13 cellular contexts compared by ENCODE assay signal in genomic region chr9:93939589-93939988, GRCh38. TPM values are rescaled to one million over a fixed set of nuclear protein-coding genes. Genes with fewer than 3 reads are reported as not detected.
DNase-seq lines count a peak whose midpoint lies in the region; ATAC-seq, FAIRE-seq and TF ChIP-seq lines count a peak whose summit lies in the region.
"Not testable (repeated sequence)": the region's sequence is repeated elsewhere in the genome, so short reads cannot be mapped to it uniquely, and the experiment has no call there.
"Had no signal": no experiment of that assay in that cellular context is flagged by ENCODE, and none has a peak within 500 bp of the region (broad histone marks: within the 10 kb centered on the region; RNA-seq: fewer than 3 reads in every experiment).

No MANE protein-coding gene starts in this region.

- peaks cover 7 to 56% of the 10 kb centered on the region in 2 experiments for H3K27me3 ChIP-seq in K562 (ENCODE audit: control insufficient read depth in 2 of 2, insufficient read depth in 2 of 2, low read length in 2 of 2)
- H3K27me3 ChIP-seq in HepG2 (ENCODE audit: control insufficient read depth in 1 of 2, insufficient read depth in 2 of 2, low read length in 2 of 2), result peaks cover 14 to 58% of the 10 kb centered on the region in 2 experiments; a peak in 3 of 5 replicates

- not testable (repeated sequence) for TF ChIP-seq CTCF in A549 (IDR thresholded peaks at IDR 0.05); K562 (IDR thresholded peaks at IDR 0.05 in 2 of 3, conservative IDR thresholded peaks at IDR 0.05 in 1 of 3; ENCODE audit: insufficient read depth in 2 of 3, low read depth in 1 of 3, low read length in 3 of 3); HepG2 (CRISPR knock-in tag; IDR thresholded peaks at IDR 0.05)

- in situ Hi-C loops in K562 (cut with MboI); HepG2 (cut with HindIII; ENCODE audit: extremely low pct_ligation_motif_present, low pct_unique_long_range_greater_than_20kb): not testable (repeated sequence)

- not testable (repeated sequence) for H3K9ac ChIP-seq in K562 (ENCODE audit: insufficient read depth in 1 of 2, low read depth in 2 of 2, low read length in 2 of 2); HepG2 (ENCODE audit: insufficient read depth, low read depth, low read length)

- not testable (repeated sequence) for FAIRE-seq in A549 (lab: Jason Lieb, UNC); K562 (lab: Jason Lieb, UNC); HepG2 (lab: Jason Lieb, UNC)

- not testable (repeated sequence) for H3K27ac ChIP-seq in A549; K562 (ENCODE audit: extremely low read depth, low read depth, low read length); HepG2 (ENCODE audit: extremely low read length, insufficient read depth, low read length)

- not testable (repeated sequence) for H3K4me2 ChIP-seq in A549; K562 (ENCODE audit: insufficient read depth, low read length); HepG2 (ENCODE audit: low read depth, low read length)

- not testable (repeated sequence) for ATAC-seq in A549, K562, HepG2

- CTCF ChIA-PET in A549 (lab: Yijun Ruan, JAX), result interaction anchor here (1.3 kb wide), 2 partner anchors 9 to 274 kb away, joined by 3 read pairs; no protein-coding TSS in a partner anchor
- CTCF ChIA-PET in K562 (lab: Yijun Ruan, JAX; ENCODE audit: low intra/inter-chr PET ratio); HepG2 (lab: Yijun Ruan, JAX; ENCODE audit: low intra/inter-chr PET ratio, low total read pairs): not testable (repeated sequence)

- TF ChIP-seq POLR2A in A549 (IDR thresholded peaks at IDR 0.05; ENCODE audit: low read length); K562 (conservative IDR thresholded peaks at IDR 0.05); HepG2 (IDR thresholded peaks at IDR 0.05; ENCODE audit: insufficient read depth in 1 of 2, low read depth in 2 of 2, low read length in 2 of 2): not testable (repeated sequence)

- TF ChIP-seq EP300 in A549 (IDR thresholded peaks at IDR 0.05); K562 (IDR thresholded peaks at IDR 0.05; ENCODE audit: low read length); HepG2 (IDR thresholded peaks at IDR 0.05; ENCODE audit: low read depth in 2 of 2, low read length in 2 of 2); HepG2 (CRISPR knock-in tag; IDR thresholded peaks at IDR 0.05; ENCODE audit: borderline replicate concordance): not testable (repeated sequence)

- H3K4me1 ChIP-seq in A549; K562 (replicated peaks in 1 of 2; ENCODE audit: control insufficient read depth in 2 of 2, insufficient read depth in 2 of 2, low read length in 2 of 2); HepG2 (ENCODE audit: insufficient read depth, low read length): not testable (repeated sequence)

- not testable (repeated sequence) for H3K9me3 ChIP-seq in A549; K562 (replicated peaks; ENCODE audit: control insufficient read depth, insufficient read depth, low read depth, low read length); HepG2 (ENCODE audit: low read length)

- H3K79me2 ChIP-seq in K562 (ENCODE audit: control insufficient read depth, insufficient read depth, low read length); HepG2 (ENCODE audit: insufficient read depth, low read length): not testable (repeated sequence)

- not testable (repeated sequence) for H3K9me1 ChIP-seq in K562 (ENCODE audit: control insufficient read depth, insufficient read depth, low read length)

- not testable (repeated sequence) for TF ChIP-seq RAD21 in A549 (conservative IDR thresholded peaks at IDR 0.05 in 1 of 2, IDR thresholded peaks at IDR 0.05 in 1 of 2); K562 (CRISPR knock-in tag; conservative IDR thresholded peaks at IDR 0.05 in 1 of 2, IDR thresholded peaks at IDR 0.05 in 1 of 2); HepG2 (CRISPR knock-in tag; IDR thresholded peaks at IDR 0.05)

- not testable (repeated sequence) for DNase-seq in A549 (ENCODE audit: low read depth in 1 of 2, low spot score in 1 of 2); K562 (ENCODE audit: extremely low read depth in 1 of 4, low spot score in 3 of 4); HepG2 (ENCODE audit: low spot score)
- DNase-seq in NCI-H1436 (lab: John Stamatoyannopoulos, UW) (peak; percentile 52), NCI-H2029 (lab: John Stamatoyannopoulos, UW) (peak; percentile 90)

- intact Hi-C loops in K562 (cut with micrococcal nuclease); HepG2 (cut with micrococcal nuclease; ENCODE audit: unreplicated experiment): not testable (repeated sequence)

- not testable (repeated sequence) for H2AFZ ChIP-seq in K562 (ENCODE audit: low read depth, low read length); HepG2 (ENCODE audit: low read length)

- 59% methylated on average over 7 of the region's 7 CpGs for WGBS in A549 (ENCODE audit: missing lambda C conversion rate)
- WGBS in K562 (ENCODE audit: insufficient coverage, low coverage, missing lambda C conversion rate), result 3% methylated on average over 7 of the region's 7 CpGs
- WGBS in HepG2 (ENCODE audit: low lambda C conversion rate), result 20% methylated on average over 7 of the region's 7 CpGs

- H4K20me1 ChIP-seq in K562 (replicated peaks; ENCODE audit: control insufficient read depth, insufficient read depth, low read length); HepG2 (ENCODE audit: insufficient read depth, low read length): not testable (repeated sequence)

- H3K4me3 ChIP-seq in A549; K562; HepG2 (replicated peaks in 1 of 3; ENCODE audit: insufficient read depth in 1 of 3, low read depth in 2 of 3, low read length in 3 of 3): not testable (repeated sequence)

- not testable (repeated sequence) for BruUV-seq in K562 (replicated peaks; lab: Mats Ljungman, UMichigan); HepG2 (replicated peaks; lab: Mats Ljungman, UMichigan)

- POLR2A ChIA-PET in A549 (lab: Yijun Ruan, JAX); HepG2 (lab: Yijun Ruan, JAX): not testable (repeated sequence)
- POLR2A ChIA-PET in K562 (lab: Yijun Ruan, JAX), result interaction anchor here (0.6 to 1.0 kb wide), 3 partner anchors 13 to 89 kb away, joined by 3 read pairs; no protein-coding TSS in a partner anchor

- not testable (repeated sequence) for H3K36me3 ChIP-seq in K562 (ENCODE audit: control insufficient read depth, insufficient read depth, low read length); HepG2 (replicated peaks in 1 of 2; ENCODE audit: control insufficient read depth in 1 of 2, insufficient read depth in 2 of 2, low read length in 2 of 2)

RNA-seq across cellular contexts. Expression of gene BARX1, which starts 15.6 kb away (rescaled TPM):
- polyA plus RNA-seq in A549 (2011; rRNA removed) (2.6 and 3.5 TPM in 2 replicates), A549 (2017; fragmentation: RNase III; extraction: RNeasy Plus Mini Kit Qiagen cat#74134 plus additional on column Dnase treatment) (6.3 to 7.8 TPM (median 7.3 TPM) in 3 replicates), K562 (2011; rRNA removed) (not detected in 2 replicates), K562 (2014; fragmentation: Illumina TruSeq; extraction: Trizol) (not detected in 2 replicates), K562 (2014; fragmentation: Nextera tagmentation; extraction: Ambion mirVana) (not detected), K562 (2014; rRNA removed) (0.08 TPM in 1 of 2 replicates, not detected in the other), HepG2 (2011; rRNA removed) (not detected in 2 replicates)
- polyA plus RNA-seq in A549 (2012; cell fraction: cytosol; rRNA removed), result 10.3 and 14.2 TPM in 2 replicates
- polyA plus RNA-seq in A549 (2012; cell fraction: nucleus; rRNA removed), result 7.9 and 8.8 TPM in 2 replicates
- polyA minus RNA-seq in A549 (2011; rRNA and poly(A)+ RNA removed), result 0.87 and 1.1 TPM in 2 replicates
- not detected in 2 replicates for total RNA-seq in K562 (2011; cell fraction: chromatin; rRNA removed; ENCODE audit: low replicate concordance)
- not detected in 2 replicates for total RNA-seq in K562 (2011; cell fraction: nucleolus; rRNA removed)
- not detected in 2 replicates for total RNA-seq in K562 (2011; cell fraction: nucleoplasm; rRNA removed)
- total RNA-seq in K562 (2014; rRNA removed) (0.14 TPM in 1 of 2 replicates, not detected in the other), K562 (2014; rRNA removed; fragmentation: Illumina TruSeq; extraction: Trizol) (not detected in 2 replicates), K562 (2015; rRNA removed; fragmentation: Illumina TruSeq; extraction: Trizol) (not detected in 2 replicates), K562 (2021) (0.11 TPM in 1 of 2 replicates, not detected in the other), HepG2 (2016; rRNA removed; fragmentation: Illumina TruSeq; extraction: Trizol) (not detected in 2 replicates)
- not detected in 2 replicates for polyA plus RNA-seq in K562 (2011; cell fraction: cytosol; rRNA removed)
- polyA plus RNA-seq in K562 (2011; cell fraction: nucleus; rRNA removed), result not detected in 2 replicates
- polyA plus RNA-seq in K562 (2012), result 0.37 TPM in 1 of 2 replicates, not detected in the other
- polyA minus RNA-seq in K562 (2011; rRNA and poly(A)+ RNA removed), result not detected in 2 replicates
- not detected in 2 replicates for polyA minus RNA-seq in K562 (2011; cell fraction: cytosol; rRNA and poly(A)+ RNA removed)
- polyA minus RNA-seq in K562 (2011; cell fraction: nucleus; rRNA and poly(A)+ RNA removed), result not detected in 2 replicates
- not detected in 2 replicates for total RNA-seq in HepG2 (2016; cell fraction: cytosol; rRNA removed; fragmentation: Illumina TruSeq; extraction: Trizol; ENCODE audit: low read depth)
- total RNA-seq in HepG2 (2016; cell fraction: insoluble cytoplasmic fraction; rRNA removed; fragmentation: Illumina TruSeq; extraction: Trizol), result not detected in 2 replicates
- not detected in 2 replicates for total RNA-seq in HepG2 (2016; cell fraction: membrane; rRNA removed; fragmentation: Illumina TruSeq; extraction: Trizol)
- total RNA-seq in HepG2 (2016; cell fraction: nucleus; rRNA removed; fragmentation: Illumina TruSeq; extraction: Trizol), result not detected in 2 replicates
- polyA plus RNA-seq in HepG2 (2011; cell fraction: cytosol; rRNA removed), result not detected in 2 replicates
- not detected in 2 replicates for polyA plus RNA-seq in HepG2 (2011; cell fraction: nucleus; rRNA removed)
- not detected in 2 replicates for polyA plus RNA-seq in HepG2 (2012)
- not detected in 2 replicates for polyA plus RNA-seq in HepG2 (2016; cell fraction: cytosol; fragmentation: Illumina TruSeq; extraction: Trizol; ENCODE audit: low read depth)
- not detected in 2 replicates for polyA plus RNA-seq in HepG2 (2016; cell fraction: insoluble cytoplasmic fraction; fragmentation: Illumina TruSeq; extraction: Trizol; ENCODE audit: low read depth)
- polyA plus RNA-seq in HepG2 (2016; cell fraction: membrane; fragmentation: Illumina TruSeq; extraction: Trizol; ENCODE audit: low read depth), result not detected in 2 replicates
- not detected in 2 replicates for polyA plus RNA-seq in HepG2 (2016; cell fraction: nucleus; fragmentation: Illumina TruSeq; extraction: Trizol; ENCODE audit: insufficient read depth, low read depth)
- 0.65 TPM in 1 of 2 replicates, not detected in the other for polyA minus RNA-seq in HepG2 (2011; rRNA and poly(A)+ RNA removed; ENCODE audit: low replicate concordance)
- polyA minus RNA-seq in HepG2 (2011; cell fraction: cytosol; rRNA and poly(A)+ RNA removed), result not detected in 2 replicates
- polyA minus RNA-seq in HepG2 (2011; cell fraction: nucleus; rRNA and poly(A)+ RNA removed), result not detected in 2 replicates
- total RNA-seq: A172; CD4-positive, alpha-beta memory T cell; CD4-positive, CD25-positive, alpha-beta regulatory T cell; CD8-positive, alpha-beta memory T cell; G401; GM12878 had no signal
- polyA plus RNA-seq: AG04450; CD14-positive monocyte; CD4-positive, alpha-beta memory T cell; CD4-positive, CD25-positive, alpha-beta regulatory T cell; CD8-positive, alpha-beta memory T cell; GM12878 had no signal
